ENCODE assay signal across 13 cellular contexts in the genomic region with DNA sequence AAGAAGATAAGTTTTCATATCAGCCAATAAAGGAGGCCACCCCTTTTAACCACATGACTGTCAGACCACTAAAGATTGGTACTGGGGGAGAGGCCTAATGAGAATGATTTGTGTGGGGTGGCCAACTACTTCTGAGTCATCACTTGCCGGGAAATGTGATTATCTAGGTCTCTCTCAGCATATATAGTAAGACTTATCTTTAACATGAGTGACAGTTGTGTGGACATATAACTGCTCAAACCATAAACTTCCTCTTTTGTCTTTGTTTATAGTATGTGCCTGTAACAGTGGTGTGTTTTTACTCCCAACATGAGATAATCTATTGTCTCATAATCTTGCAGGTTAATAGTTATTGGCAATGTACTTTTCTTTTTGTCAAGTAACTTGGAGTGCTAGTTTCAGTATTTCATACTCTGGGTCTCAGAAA.
DNase-seq lines count a peak whose midpoint lies in the region; ATAC-seq, FAIRE-seq and TF ChIP-seq lines count a peak whose summit lies in the region.
"Had no signal": no experiment of that assay in that cellular context is flagged by ENCODE, and none has a peak within 500 bp of the region (broad histone marks: within the 10 kb centered on the region; RNA-seq: fewer than 3 reads in every experiment).

No MANE protein-coding gene starts in this region.

- H3K18ac ChIP-seq in IMR-90 (ENCODE audit: low read depth, low read length): no peak overlapping the region

- 0 out of 4 replicates have a peak, but pooled peaks cover 0 to 3% of the 10 kb centered on the region in 2 experiments for H3K79me1 ChIP-seq in IMR-90 (ENCODE audit: low read depth in 1 of 2, low read length in 2 of 2)

- no peak overlapping the region for H3K23ac ChIP-seq in IMR-90 (ENCODE audit: low read depth, low read length)

- FAIRE-seq in K562 (lab: Jason Lieb, UNC): peak; percentile 87

- no peak overlapping the region for H2BK5ac ChIP-seq in IMR-90 (ENCODE audit: low read depth, low read length, poor library complexity, severe bottlenecking)

- H3K14ac ChIP-seq in IMR-90 (replicated peaks; ENCODE audit: low read depth, low read length): no peak overlapping the region

- TF ChIP-seq EP300 in K562 (IDR thresholded peaks at IDR 0.05; ENCODE audit: low read length): peak; percentile 95

- H4K91ac ChIP-seq in IMR-90 (ENCODE audit: insufficient read depth, low read depth, low read length): no peak overlapping the region

- dilution Hi-C loops in IMR-90 (cut with HindIII; ENCODE audit: low sequenced_read_pairs, unreplicated experiment): no loop called here

- BruUV-seq in IMR-90 (replicated peaks; lab: Mats Ljungman, UMichigan) (no TSS peak), K562 (replicated peaks; lab: Mats Ljungman, UMichigan) (no TSS peak)

- intact Hi-C loops in IMR-90 (cut with micrococcal nuclease): no loop called here
- intact Hi-C loops in K562 (cut with micrococcal nuclease): loop anchor here (10.0 kb wide), 1 partner anchor 272 kb away; no protein-coding TSS in a partner anchor

- CTCF ChIA-PET in IMR-90 (lab: Yijun Ruan, JAX): no interaction called here
- CTCF ChIA-PET in K562 (lab: Yijun Ruan, JAX; ENCODE audit: low intra/inter-chr PET ratio): no interaction called here

- H3K56ac ChIP-seq in IMR-90 (ENCODE audit: extremely low read depth, insufficient read depth, low read length): no peak overlapping the region

- WGBS in IMR-90 (ENCODE audit: extremely low coverage in 2 of 2, insufficient read length in 1 of 2), 2 experiments: no CpG with 5 or more reads among the region's 1 CpG
- WGBS in K562 (ENCODE audit: insufficient coverage, low coverage, missing lambda C conversion rate): 0% methylated on average over 1 of the region's 1 CpG

- H3K4me1 ChIP-seq in DND-41 (ENCODE audit: insufficient read depth, low read length) (peaks cover 41% of the 10 kb centered on the region), IMR-90 (ENCODE audit: control insufficient read depth, insufficient read depth, low read length) (0 out of 2 replicates have a peak, but pooled peaks cover 2% of the 10 kb centered on the region), K562 (replicated peaks in 1 of 2; ENCODE audit: control insufficient read depth in 2 of 2, insufficient read depth in 2 of 2, low read length in 2 of 2) (peaks cover 0 to 4% of the 10 kb centered on the region in 2 experiments; a peak in 3 of 5 replicates)

- ATAC-seq in DND-41 (ENCODE audit: insufficient read depth, low read depth) (peak; percentile 75), GM21423 (IDR thresholded peaks at IDR 0.05; ENCODE audit: unreplicated experiment) (peak; percentile 87), IMR-90 (ENCODE audit: low read depth) (peak; percentile 44), K562 (peak; percentile 99), esophagus mucosa (no peak)
- ATAC-seq: CD8-positive, alpha-beta T cell; effector memory CD8-positive, alpha-beta T cell; HCT116 had no signal

- H3K79me2 ChIP-seq in DND-41 (ENCODE audit: insufficient read depth, low read length) (no peaks in the 10 kb centered on the region), K562 (ENCODE audit: control insufficient read depth, insufficient read depth, low read length) (no peaks in the 10 kb centered on the region)

- H3K4ac ChIP-seq in IMR-90 (ENCODE audit: low read depth, low read length): no peak overlapping the region

- no peak overlapping the region for H2AK9ac ChIP-seq in IMR-90 (replicated peaks; ENCODE audit: low read depth, low read length, poor library complexity)

- H3K4me3 ChIP-seq in DND-41 (ENCODE audit: low read depth in 1 of 2, low read length in 2 of 2) (no peak overlapping the region), IMR-90 (ENCODE audit: insufficient read depth, low read depth, low read length) (no peak overlapping the region), K562 (no peak overlapping the region)

- TF ChIP-seq RAD21 in IMR-90 (IDR thresholded peaks at IDR 0.05; ENCODE audit: low read length) (no peak), K562 (CRISPR knock-in tag; conservative IDR thresholded peaks at IDR 0.05 in 1 of 2, IDR thresholded peaks at IDR 0.05 in 1 of 2) (no peak; a peak in 1 of 4 replicates)

- POLR2A ChIA-PET in IMR-90 (lab: Charles Lee; ENCODE audit: unreplicated experiment): no interaction called here
- POLR2A ChIA-PET in K562 (lab: Yijun Ruan, JAX): no interaction called here

- H3K36me3 ChIP-seq in DND-41 (ENCODE audit: insufficient read depth, low read length) (no peaks in the 10 kb centered on the region), IMR-90 (ENCODE audit: control insufficient read depth, insufficient read depth, low read length) (no peaks in the 10 kb centered on the region), K562 (ENCODE audit: control insufficient read depth, insufficient read depth, low read length) (no peaks in the 10 kb centered on the region)

- H4K5ac ChIP-seq in IMR-90 (ENCODE audit: low read depth, low read length): no peak overlapping the region

- no peak overlapping the region for H3K4me2 ChIP-seq in DND-41 (ENCODE audit: insufficient read depth, low read length)
- peak overlapping the region; percentile 10; the same call in 1 of the 2 replicates for H3K4me2 ChIP-seq in IMR-90 (ENCODE audit: low read depth, low read length)
- no peak overlapping the region for H3K4me2 ChIP-seq in K562 (ENCODE audit: insufficient read depth, low read length)

- H3K9ac ChIP-seq in DND-41 (ENCODE audit: low read depth, low read length): no peak overlapping the region
- no peak overlapping the region for H3K9ac ChIP-seq in IMR-90 (ENCODE audit: low read depth, low read length)
- no peak overlapping the region for H3K9ac ChIP-seq in K562 (ENCODE audit: insufficient read depth in 1 of 2, low read depth in 2 of 2, low read length in 2 of 2)

- in situ Hi-C loops in IMR-90 (cut with MboI; ENCODE audit: low sequenced_read_pairs): no loop called here
- in situ Hi-C loops in K562 (cut with MboI): no loop called here

- H3K27me3 ChIP-seq in DND-41 (ENCODE audit: insufficient read depth, low read length, poor library complexity) (no peaks in the 10 kb centered on the region), IMR-90 (ENCODE audit: control insufficient read depth, insufficient read depth, low read length) (no peaks in the 10 kb centered on the region), K562 (ENCODE audit: control insufficient read depth in 2 of 2, insufficient read depth in 2 of 2, low read length in 2 of 2) (no peaks in the 10 kb centered on the region)

- peak overlapping the region; percentile 35; the same call in 1 of the 2 replicates for H3K27ac ChIP-seq in DND-41 (ENCODE audit: low read length)
- no peak overlapping the region for H3K27ac ChIP-seq in IMR-90 (ENCODE audit: insufficient read depth, low read length)
- H3K27ac ChIP-seq in K562 (ENCODE audit: extremely low read depth, low read depth, low read length): peak overlapping the region; percentile 9; the same call in 1 of the 3 replicates

- H2BK15ac ChIP-seq in IMR-90 (ENCODE audit: low read depth, low read length): no peak overlapping the region

- TF ChIP-seq POLR2A in IMR-90 (IDR thresholded peaks at IDR 0.05; ENCODE audit: low read depth, low read length): no peak
- no peak for TF ChIP-seq POLR2A in K562 (conservative IDR thresholded peaks at IDR 0.05)

- H2AK5ac ChIP-seq in IMR-90 (ENCODE audit: low read depth, low read length): no peak overlapping the region

- no peak overlapping the region for H4K8ac ChIP-seq in IMR-90 (ENCODE audit: low read depth in 2 of 2, low read length in 2 of 2)

- no peak overlapping the region for H2BK20ac ChIP-seq in IMR-90 (ENCODE audit: low read depth, low read length)

- no peak for TF ChIP-seq CTCF in DND-41 (IDR thresholded peaks at IDR 0.05; ENCODE audit: borderline replicate concordance, extremely low read depth, low read length, poor library complexity, severe bottlenecking)
- TF ChIP-seq CTCF in IMR-90 (conservative IDR thresholded peaks at IDR 0.05; ENCODE audit: low read depth, low read length): no peak
- TF ChIP-seq CTCF in K562 (IDR thresholded peaks at IDR 0.05 in 2 of 3, conservative IDR thresholded peaks at IDR 0.05 in 1 of 3; ENCODE audit: insufficient read depth in 2 of 3, low read depth in 1 of 3, low read length in 3 of 3): no peak

- H3K9me3 ChIP-seq in DND-41 (ENCODE audit: insufficient read depth, low read length, severe bottlenecking): no peaks in the 10 kb centered on the region
- H3K9me3 ChIP-seq in IMR-90 (ENCODE audit: control insufficient read depth, insufficient read depth, low read length): no peaks in the 10 kb centered on the region
- H3K9me3 ChIP-seq in K562 (replicated peaks; ENCODE audit: control insufficient read depth, insufficient read depth, low read depth, low read length): no peaks in the 10 kb centered on the region

- DNase-seq in DND-41 (no peak), IMR-90 (peak; percentile 46), K562 (ENCODE audit: extremely low read depth in 1 of 4, low spot score in 3 of 4) (peak; percentile 28 to 88 (median 56)), NCI-H510A treated with DMSO at 0.1 percent for 48 hours (lab: John Stamatoyannopoulos, UW) (no peak), NCI-H146 treated with DMSO at 0.1 percent for 48 hours (lab: John Stamatoyannopoulos, UW; ENCODE audit: unreplicated experiment) (no peak), NCI-H1694 treated with DMSO at 0.1 percent for 48 hours (lab: John Stamatoyannopoulos, UW) (no peak)
- DNase-seq: CD8-positive, alpha-beta T cell; effector memory CD8-positive, alpha-beta T cell; NCI-H2107; stimulated activated CD4-positive, alpha-beta T cell treated with anti-CD3 and anti-CD28 coated beads, Interleukin-4, amount 100 ng/mL, for 1 hour had no signal

- H2BK120ac ChIP-seq in IMR-90 (ENCODE audit: low read depth, low read length): no peak overlapping the region

- no peaks in the 10 kb centered on the region for H4K20me1 ChIP-seq in DND-41 (ENCODE audit: insufficient read depth, low read length)
- H4K20me1 ChIP-seq in IMR-90 (ENCODE audit: insufficient read depth, low read length): no peaks in the 10 kb centered on the region
- H4K20me1 ChIP-seq in K562 (replicated peaks; ENCODE audit: control insufficient read depth, insufficient read depth, low read length): no peaks in the 10 kb centered on the region

- H3K9me1 ChIP-seq in IMR-90 (ENCODE audit: insufficient read depth, low read length): no peaks in the 10 kb centered on the region
- H3K9me1 ChIP-seq in K562 (ENCODE audit: control insufficient read depth, insufficient read depth, low read length): no peaks in the 10 kb centered on the region

- H2AFZ ChIP-seq in DND-41 (ENCODE audit: low read depth, low read length) (no peak overlapping the region), IMR-90 (replicated peaks; ENCODE audit: low read length, poor library complexity) (no peak overlapping the region), K562 (ENCODE audit: low read depth, low read length) (no peak overlapping the region)

TF ChIP-seq in IMR-90, 13 proteins besides CTCF, POLR2A, EP300 and RAD21 (continues in another document):
- no peak for TF ChIP-seq MXI1 (IDR thresholded peaks at IDR 0.05; ENCODE audit: borderline replicate concordance, low read depth, low read length)

TF ChIP-seq in K562, 482 proteins besides CTCF, POLR2A, EP300 and RAD21 (continues in another document):
- peak; percentile 92 for TF ChIP-seq FOXJ2 (tag; IDR thresholded peaks at IDR 0.05)
- peak; percentile 62; the same call in 1 of the 2 replicates for TF ChIP-seq MEF2D (tag; conservative IDR thresholded peaks at IDR 0.05; ENCODE audit: low read depth)

Comparison
In these comparisons a context has a peak if more than half of its experiments do, and no peak if none do; other contexts are left out.
1. DNase-seq: peak in IMR-90 (single experiment) and K562 (4 of 4); none in DND-41 (single experiment), NCI-H510A treated with DMSO at 0.1 percent for 48 hours (single experiment), NCI-H146 treated with DMSO at 0.1 percent for 48 hours (single experiment) and NCI-H1694 treated with DMSO at 0.1 percent for 48 hours (single experiment).